In the genomic region with DNA sequence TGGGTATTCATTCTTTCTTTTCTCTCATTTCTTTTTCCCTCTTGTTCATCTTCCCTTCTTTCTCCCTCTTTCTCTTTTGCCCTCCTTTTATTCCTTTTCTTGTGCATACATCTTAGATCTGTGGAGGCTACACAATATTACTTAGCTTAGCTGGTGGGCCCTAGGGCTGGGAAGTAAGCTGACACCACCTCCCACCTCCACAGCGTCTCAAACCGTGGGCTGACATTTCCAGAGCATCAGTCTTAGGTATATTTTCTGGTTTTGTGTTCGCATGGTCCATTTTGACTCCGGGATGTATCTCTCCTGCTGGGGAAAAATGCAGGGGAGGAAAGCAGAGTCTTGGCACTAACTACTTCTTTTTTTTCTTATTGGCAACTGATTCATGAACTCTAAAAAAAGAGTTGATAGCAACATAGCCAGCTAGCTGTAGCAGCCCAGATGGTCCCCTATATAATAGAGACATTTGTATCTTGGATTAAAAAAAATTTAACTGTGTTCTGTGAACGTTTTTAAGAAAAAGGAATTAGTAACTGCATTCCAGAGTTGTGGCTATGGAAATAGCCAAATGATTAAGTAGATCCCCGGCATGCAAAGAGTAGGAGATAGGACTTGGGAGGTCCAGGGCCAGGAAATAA, we compare ENCODE assay signal across 26 cellular contexts. TPM values are rescaled to one million over a fixed set of nuclear protein-coding genes. Genes with fewer than 3 reads are reported as not detected.
DNase-seq lines count a peak whose midpoint lies in the region; ATAC-seq, FAIRE-seq and TF ChIP-seq lines count a peak whose summit lies in the region.
"Had no signal": no experiment of that assay in that cellular context is flagged by ENCODE, and none has a peak within 500 bp of the region (broad histone marks: within the 10 kb centered on the region; RNA-seq: fewer than 3 reads in every experiment).

No MANE protein-coding gene starts in this region.

- H3K79me2 ChIP-seq in fibroblast of lung (ENCODE audit: control insufficient read depth, insufficient read depth, low read length), result peaks cover 22% of the 10 kb centered on the region

- DNase-seq in ELR (ENCODE audit: low read depth) (peak; percentile 28), fibroblast of lung (ENCODE audit: low read depth in 2 of 2) (peak in 1 of 2 donors; percentile 88), pancreas (no peak), immature natural killer cell (no peak), psoas muscle (no peak), NOMO-1 treated with DMSO at 0.1 percent for 48 hours (lab: John Stamatoyannopoulos, UW; ENCODE audit: unreplicated experiment) (no peak)
- DNase-seq: activated CD4-positive, alpha-beta memory T cell treated with anti-CD3 and anti-CD28 coated beads, Interleukin-2, amount 10 ng/mL, durations not matched to agents 7 days and 5 days; activated CD4-positive, CD25-positive, alpha-beta regulatory T cell; activated gamma-delta T cell; adrenal gland; COR-L47; DMS79; hippocampal formation; islet precursor cell; NCI-H1417; NCI-H526 treated with DMSO at 0.1 percent for 48 hours; stimulated activated CD4-positive, alpha-beta T cell treated with anti-CD3 and anti-CD28 coated beads, Interleukin-12 subunit alpha, Interleukin-12 subunit beta, amount 100 ng/mL, for 4 hours; stimulated activated naive CD8-positive, alpha-beta T cell treated with anti-CD3 and anti-CD28 coated beads, Interleukin-15, amount 100 ng/mL, for 72 hours had no signal

- H3K9me3 ChIP-seq in fibroblast of lung (ENCODE audit: control insufficient read depth, insufficient read depth, low read depth, low read length), result no peaks in the 10 kb centered on the region
- H3K9me3 ChIP-seq in pancreas, result no peaks in the 10 kb centered on the region
- no peaks in the 10 kb centered on the region for H3K9me3 ChIP-seq in psoas muscle
- H3K9me3 ChIP-seq: adrenal gland, BLaER1, tibial nerve had no signal

- no peaks in the 10 kb centered on the region for H3K27me3 ChIP-seq in fibroblast of lung (ENCODE audit: control insufficient read depth, insufficient read depth, low read length)
- H3K27me3 ChIP-seq in pancreas, result no peaks in the 10 kb centered on the region
- no peaks in the 10 kb centered on the region for H3K27me3 ChIP-seq in psoas muscle (ENCODE audit: insufficient read depth in 3 of 3, low read length in 2 of 3)
- H3K27me3 ChIP-seq: adrenal gland, BLaER1, tibial nerve had no signal

- no peak overlapping the region for H3K27ac Mint-ChIP-seq in immature natural killer cell
- H3K27ac Mint-ChIP-seq: activated CD4-positive, alpha-beta memory T cell treated with anti-CD3 and anti-CD28 coated beads, Interleukin-2, amount 10 ng/mL, durations not matched to agents 7 days and 5 days had no signal

- H3K9ac ChIP-seq in fibroblast of lung (ENCODE audit: insufficient read depth, low read length), result no peak overlapping the region
- H3K9ac ChIP-seq: BLaER1 had no signal

- peak overlapping the region; percentile 36 for H3K4me2 ChIP-seq in fibroblast of lung (ENCODE audit: extremely low read depth, insufficient read depth, low read length)
- H3K4me2 ChIP-seq: BLaER1 had no signal

- TF ChIP-seq CTCF in fibroblast of lung (conservative IDR thresholded peaks at IDR 0.05 in 1 of 2, IDR thresholded peaks at IDR 0.05 in 1 of 2; ENCODE audit: low read depth in 1 of 2, low read length in 2 of 2) (no peak), pancreas (IDR thresholded peaks at IDR 0.05) (no peak), psoas muscle (IDR thresholded peaks at IDR 0.05) (no peak)

- no peak overlapping the region for H3K4me3 Mint-ChIP-seq in immature natural killer cell
- H3K4me3 Mint-ChIP-seq: activated CD4-positive, alpha-beta memory T cell treated with anti-CD3 and anti-CD28 coated beads, Interleukin-2, amount 10 ng/mL, durations not matched to agents 7 days and 5 days; central memory CD8-positive, alpha-beta T cell; stimulated activated naive CD8-positive, alpha-beta T cell treated with anti-CD3 and anti-CD28 coated beads, Interleukin-15, amount 100 ng/mL, for 72 hours had no signal

- peaks cover 19% of the 10 kb centered on the region for H3K4me1 ChIP-seq in fibroblast of lung (ENCODE audit: control insufficient read depth, extremely low read depth, insufficient read depth, low read length)
- peaks cover 0 to 19% (median 18%) of the 10 kb centered on the region in 3 donors for H3K4me1 ChIP-seq in pancreas
- H3K4me1 ChIP-seq in psoas muscle, result no peaks in the 10 kb centered on the region
- H3K4me1 ChIP-seq: adrenal gland, BLaER1, tibial nerve had no signal

- H4K20me1 ChIP-seq in fibroblast of lung (ENCODE audit: control insufficient read depth, extremely low read depth, insufficient read depth, low read length), result no peaks in the 10 kb centered on the region
- H4K20me1 ChIP-seq: BLaER1 had no signal

- H2AFZ ChIP-seq in fibroblast of lung (ENCODE audit: low read length), result no peak overlapping the region

- no peak for FAIRE-seq in pancreas (lab: Jason Lieb, UNC)
- FAIRE-seq: frontal cortex had no signal

- intact Hi-C loops in pancreas (cut with DNase I) (loop anchor here in 1 of 3 donors (10.0 kb wide), 1 partner anchor 107 kb away; no protein-coding TSS in a partner anchor), psoas muscle (cut with DNase I) (no loop called here)

- peaks cover 0 to 5% (median 0%) of the 10 kb centered on the region in 3 donors for H3K36me3 Mint-ChIP-seq in immature natural killer cell

- H3K36me3 ChIP-seq in fibroblast of lung (ENCODE audit: control insufficient read depth, insufficient read depth, low read length) (peaks cover 2% of the 10 kb centered on the region), pancreas (no peaks in the 10 kb centered on the region), psoas muscle (ENCODE audit: insufficient read depth in 1 of 2, low read depth in 1 of 2) (no peaks in the 10 kb centered on the region)
- H3K36me3 ChIP-seq: adrenal gland, BLaER1, tibial nerve had no signal

- H3K4me3 ChIP-seq in fibroblast of lung (replicated peaks in 1 of 4; ENCODE audit: control extremely low read depth in 1 of 4, insufficient read depth in 1 of 4, low read depth in 3 of 4, low read length in 4 of 4) (no peak overlapping the region), pancreas (no peak overlapping the region), psoas muscle (no peak overlapping the region)
- H3K4me3 ChIP-seq: adrenal gland, BLaER1, tibial nerve had no signal

- WGBS in pancreas, 2 donors, result 47 to 52% methylated on average over 6 of the region's 6 CpGs
- 50 to 53% (median 52%) methylated on average over 6 of the region's 6 CpGs for WGBS in psoas muscle, 3 donors

- H3K27ac ChIP-seq in fibroblast of lung (ENCODE audit: insufficient read depth, low read length), result peak overlapping the region; percentile 36
- peak overlapping the region in 3 of 4 donors; percentile 39 to 53 (median 42) for H3K27ac ChIP-seq in pancreas
- H3K27ac ChIP-seq in psoas muscle, result no peak overlapping the region
- H3K27ac ChIP-seq: adrenal gland, BLaER1, epithelial cell of prostate, RWPE1, tibial nerve had no signal

- peak; percentile 9 for ATAC-seq in SK-N-SH treated with all-trans-retinoic acid at 6 μM for 48 hours
- ATAC-seq in pancreas, result peak in 1 of 4 donors; percentile 32
- no peak for ATAC-seq in GM19397 (IDR thresholded peaks at IDR 0.05; ENCODE audit: unreplicated experiment)
- ATAC-seq in psoas muscle, result no peak
- ATAC-seq: stimulated activated naive CD8-positive, alpha-beta T cell treated with anti-CD3 and anti-CD28 coated beads, Interleukin-15, amount 100 ng/mL, for 72 hours had no signal

- H3K9me3 Mint-ChIP-seq in immature natural killer cell, result no peaks in the 10 kb centered on the region
- H3K9me3 Mint-ChIP-seq: activated CD4-positive, alpha-beta memory T cell treated with anti-CD3 and anti-CD28 coated beads, Interleukin-2, amount 10 ng/mL, durations not matched to agents 7 days and 5 days; central memory CD8-positive, alpha-beta T cell; stimulated activated naive CD8-positive, alpha-beta T cell treated with anti-CD3 and anti-CD28 coated beads, Interleukin-15, amount 100 ng/mL, for 72 hours had no signal

- no peaks in the 10 kb centered on the region for H3K4me1 Mint-ChIP-seq in immature natural killer cell
- H3K4me1 Mint-ChIP-seq: central memory CD8-positive, alpha-beta T cell; stimulated activated naive CD8-positive, alpha-beta T cell treated with anti-CD3 and anti-CD28 coated beads, Interleukin-15, amount 100 ng/mL, for 72 hours had no signal

- peaks cover 2 to 10% (median 6%) of the 10 kb centered on the region in 3 donors for H3K27me3 Mint-ChIP-seq in immature natural killer cell (ENCODE audit: low read depth in 3 of 3)

TF ChIP-seq in SK-N-SH treated with all-trans-retinoic acid at 6 μM for 48 hours, 23 proteins besides CTCF, POLR2A, EP300 and RAD21 (continues in another document):
- TF ChIP-seq POU6F1 (CRISPR knock-in tag; IDR thresholded peaks at IDR 0.05; ENCODE audit: borderline replicate concordance, low read depth) (no peak), ISL1 (CRISPR knock-in tag; IDR thresholded peaks at IDR 0.05) (no peak), SNAI2 (CRISPR knock-in tag; IDR thresholded peaks at IDR 0.05) (no peak), ZC3H10 (CRISPR knock-in tag; IDR thresholded peaks at IDR 0.05) (no peak)

RNA-seq across cellular contexts. Expression of gene CNIH3, which starts 15.5 kb away (rescaled TPM):
- total RNA-seq in fibroblast of lung (15.7 and 28.1 TPM in 2 replicates), pancreas (10 to 100 TPM in 1 of 6 donors, 1 to 10 TPM in 5; 2.7 to 10.5 (median 5.3) TPM), psoas muscle (1 to 10 TPM in 3 of 4 donors, under 1 TPM in 1; 0.46 to 1.9 (median 1.3) TPM)
- polyA plus RNA-seq in fibroblast of lung (3.7 and 19.7 TPM in 2 replicates), pancreas (1 to 10 TPM; 2.0 to 4.3 TPM), immature natural killer cell (1 to 10 TPM; 1.3 to 2.0 (median 1.7) TPM), psoas muscle (1 to 10 TPM in 1 of 3 donors, under 1 TPM in 2; 0.39 to 1.8 (median 0.42) TPM)
- 4.8 and 22.8 TPM in 2 replicates for polyA plus RNA-seq in fibroblast of lung (2012)
- 1.5 and 41.6 TPM in 2 replicates for polyA minus RNA-seq in fibroblast of lung (ENCODE audit: low replicate concordance)
